13 cellular contexts compared by ENCODE assay signal in the genomic region with DNA sequence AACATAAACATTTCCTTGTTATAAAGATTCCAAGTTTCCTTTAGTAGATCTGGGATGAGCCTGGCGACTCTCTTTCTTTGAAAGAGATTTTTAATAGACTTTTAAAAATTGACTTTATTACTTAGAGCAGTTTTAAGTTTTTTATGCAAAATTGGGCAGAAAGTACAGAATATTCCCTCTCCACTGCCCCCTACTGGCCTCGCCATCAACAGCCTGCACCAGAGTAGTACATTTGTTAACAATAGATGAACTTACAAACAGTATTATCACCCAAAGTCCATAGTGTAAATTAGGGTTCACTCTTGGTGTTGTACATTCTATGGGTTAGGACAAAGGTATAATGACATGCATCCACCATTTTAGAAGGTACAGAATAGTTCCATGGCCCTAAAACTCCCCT. TPM values are rescaled to one million over a fixed set of nuclear protein-coding genes. Genes with fewer than 3 reads are reported as not detected.
DNase-seq lines count a peak whose midpoint lies in the region; ATAC-seq, FAIRE-seq and TF ChIP-seq lines count a peak whose summit lies in the region.
"Had no signal": no experiment of that assay in that cellular context is flagged by ENCODE, and none has a peak within 500 bp of the region (broad histone marks: within the 10 kb centered on the region; RNA-seq: fewer than 3 reads in every experiment).

No MANE protein-coding gene starts in this region.

- no peak for FAIRE-seq in K562 (lab: Jason Lieb, UNC)

- H2AFZ ChIP-seq in DND-41 (ENCODE audit: low read depth, low read length) (no peak overlapping the region), Karpas-422 (ENCODE audit: low read length) (no peak overlapping the region), K562 (ENCODE audit: low read depth, low read length) (no peak overlapping the region), parathyroid adenoma (no peak overlapping the region)

- H3K79me2 ChIP-seq in DND-41 (ENCODE audit: insufficient read depth, low read length), result no peaks in the 10 kb centered on the region
- no peaks in the 10 kb centered on the region for H3K79me2 ChIP-seq in Karpas-422 (ENCODE audit: low read length)
- no peaks in the 10 kb centered on the region for H3K79me2 ChIP-seq in K562 (ENCODE audit: control insufficient read depth, insufficient read depth, low read length)
- no peaks in the 10 kb centered on the region for H3K79me2 ChIP-seq in parathyroid adenoma

- 0% methylated on average over 2 of the region's 2 CpGs for WGBS in K562 (ENCODE audit: insufficient coverage, low coverage, missing lambda C conversion rate)

- no peak for TF ChIP-seq POLR2A in K562 (conservative IDR thresholded peaks at IDR 0.05)

- H3K9ac ChIP-seq in DND-41 (ENCODE audit: low read depth, low read length) (no peak overlapping the region), Karpas-422 (ENCODE audit: low read length) (no peak overlapping the region), K562 (ENCODE audit: insufficient read depth in 1 of 2, low read depth in 2 of 2, low read length in 2 of 2) (no peak overlapping the region), parathyroid adenoma (no peak overlapping the region)

- intact Hi-C loops in K562 (cut with micrococcal nuclease), result no loop called here

- POLR2A ChIA-PET in K562 (lab: Yijun Ruan, JAX), result no interaction called here

- H3K27me3 ChIP-seq in DND-41 (ENCODE audit: insufficient read depth, low read length, poor library complexity) (no peaks in the 10 kb centered on the region), Karpas-422 (ENCODE audit: low read length) (no peaks in the 10 kb centered on the region), K562 (ENCODE audit: control insufficient read depth in 2 of 2, insufficient read depth in 2 of 2, low read length in 2 of 2) (peaks cover 0 to 6% of the 10 kb centered on the region in 2 experiments; a peak in 3 of 5 replicates), parathyroid adenoma (ENCODE audit: control insufficient read depth, insufficient read depth, low read length) (no peaks in the 10 kb centered on the region)
- H3K27me3 ChIP-seq: ovary had no signal

- in situ Hi-C loops in K562 (cut with MboI), result no loop called here

- CTCF ChIA-PET in K562 (lab: Yijun Ruan, JAX; ENCODE audit: low intra/inter-chr PET ratio), result interaction anchor here (0.8 kb wide), 1 partner anchor 8 kb away, joined by 3 read pairs; no protein-coding TSS in a partner anchor

- H3K9me3 ChIP-seq in DND-41 (ENCODE audit: insufficient read depth, low read length, severe bottlenecking), result no peaks in the 10 kb centered on the region
- no peaks in the 10 kb centered on the region for H3K9me3 ChIP-seq in Karpas-422 (ENCODE audit: low read length)
- H3K9me3 ChIP-seq in K562 (replicated peaks; ENCODE audit: control insufficient read depth, insufficient read depth, low read depth, low read length), result no peaks in the 10 kb centered on the region
- H3K9me3 ChIP-seq in parathyroid adenoma (ENCODE audit: control insufficient read depth, low read length), result no peaks in the 10 kb centered on the region
- H3K9me3 ChIP-seq: ovary, stomach had no signal

- peak in 1 of 2 experiments; percentile 32; a peak in 2 of 4 replicates for TF ChIP-seq RAD21 in K562 (CRISPR knock-in tag; conservative IDR thresholded peaks at IDR 0.05 in 1 of 2, IDR thresholded peaks at IDR 0.05 in 1 of 2)

- no peak overlapping the region for H3K4me3 ChIP-seq in DND-41 (ENCODE audit: low read depth in 1 of 2, low read length in 2 of 2)
- no peak overlapping the region for H3K4me3 ChIP-seq in Karpas-422 (ENCODE audit: low read length)
- no peak overlapping the region for H3K4me3 ChIP-seq in K562
- no peak overlapping the region for H3K4me3 ChIP-seq in parathyroid adenoma (ENCODE audit: low read depth, low read length)
- H3K4me3 ChIP-seq: ovary, stomach had no signal

- H3K4me1 ChIP-seq in DND-41 (ENCODE audit: insufficient read depth, low read length), result no peaks in the 10 kb centered on the region
- H3K4me1 ChIP-seq in Karpas-422 (ENCODE audit: low read length), result no peaks in the 10 kb centered on the region
- H3K4me1 ChIP-seq in K562 (replicated peaks in 1 of 2; ENCODE audit: control insufficient read depth in 2 of 2, insufficient read depth in 2 of 2, low read length in 2 of 2), result no peaks in the 10 kb centered on the region
- H3K4me1 ChIP-seq in parathyroid adenoma, result no peaks in the 10 kb centered on the region
- H3K4me1 ChIP-seq: stomach had no signal

- H3K9me1 ChIP-seq in K562 (ENCODE audit: control insufficient read depth, insufficient read depth, low read length), result no peaks in the 10 kb centered on the region

- ATAC-seq in DND-41 (ENCODE audit: insufficient read depth, low read depth), result no peak
- peak; percentile 77; the same call in 2 of the 3 replicates for ATAC-seq in K562
- no peak for ATAC-seq in HG02981 (IDR thresholded peaks at IDR 0.05; ENCODE audit: unreplicated experiment)

- H3K36me3 ChIP-seq in DND-41 (ENCODE audit: insufficient read depth, low read length), result no peaks in the 10 kb centered on the region
- no peaks in the 10 kb centered on the region for H3K36me3 ChIP-seq in Karpas-422 (ENCODE audit: insufficient read depth, low read length)
- H3K36me3 ChIP-seq in K562 (ENCODE audit: control insufficient read depth, insufficient read depth, low read length), result no peaks in the 10 kb centered on the region
- H3K36me3 ChIP-seq in parathyroid adenoma (ENCODE audit: control insufficient read depth, insufficient read depth, low read length), result no peaks in the 10 kb centered on the region
- H3K36me3 ChIP-seq: ovary, stomach had no signal

- H3K27ac ChIP-seq in DND-41 (ENCODE audit: low read length) (no peak overlapping the region), Karpas-422 (ENCODE audit: low read length) (no peak overlapping the region), K562 (ENCODE audit: extremely low read depth, low read depth, low read length) (no peak overlapping the region), parathyroid adenoma (no peak overlapping the region)
- H3K27ac ChIP-seq: ovary, stomach had no signal

- H3K9me2 ChIP-seq in Karpas-422 (replicated peaks; ENCODE audit: insufficient read depth, low read length), result no peaks in the 10 kb centered on the region

- H4K20me1 ChIP-seq in DND-41 (ENCODE audit: insufficient read depth, low read length), result no peaks in the 10 kb centered on the region
- H4K20me1 ChIP-seq in Karpas-422 (ENCODE audit: insufficient read depth, low read depth, low read length), result no peaks in the 10 kb centered on the region
- H4K20me1 ChIP-seq in K562 (replicated peaks; ENCODE audit: control insufficient read depth, insufficient read depth, low read length), result no peaks in the 10 kb centered on the region

- DNase-seq in DND-41, result no peak
- peak; percentile 73 for DNase-seq in Karpas-422
- peak; percentile 16 to 41 (median 24) for DNase-seq in K562 (ENCODE audit: extremely low read depth in 1 of 4, low spot score in 3 of 4)
- DNase-seq in NCI-H526 treated with DMSO at 0.1 percent for 48 hours (lab: John Stamatoyannopoulos, UW), result no peak
- no peak for DNase-seq in NCI-H2107 (lab: John Stamatoyannopoulos, UW)
- DNase-seq in AML-193 (lab: John Stamatoyannopoulos, UW), result no peak
- DNase-seq: amniotic stem cell, NCI-H1417, ovary, stomach, SW 1271 had no signal

- H3K4me2 ChIP-seq in DND-41 (ENCODE audit: insufficient read depth, low read length), result no peak overlapping the region
- no peak overlapping the region for H3K4me2 ChIP-seq in Karpas-422 (ENCODE audit: low read depth, low read length, poor library complexity, severe bottlenecking)
- no peak overlapping the region for H3K4me2 ChIP-seq in K562 (ENCODE audit: insufficient read depth, low read length)
- no peak overlapping the region for H3K4me2 ChIP-seq in parathyroid adenoma (ENCODE audit: low read length)

- peak; percentile 52 for TF ChIP-seq CTCF in DND-41 (IDR thresholded peaks at IDR 0.05; ENCODE audit: borderline replicate concordance, extremely low read depth, low read length, poor library complexity, severe bottlenecking)
- TF ChIP-seq CTCF in K562 (IDR thresholded peaks at IDR 0.05 in 2 of 3, conservative IDR thresholded peaks at IDR 0.05 in 1 of 3; ENCODE audit: insufficient read depth in 2 of 3, low read depth in 1 of 3, low read length in 3 of 3), result peak; percentile 40 to 67 (median 67)
- TF ChIP-seq CTCF in parathyroid adenoma (IDR thresholded peaks at IDR 0.05), result peak; percentile 48

- BruUV-seq in K562 (replicated peaks; lab: Mats Ljungman, UMichigan), result no TSS peak

- TF ChIP-seq EP300 in K562 (IDR thresholded peaks at IDR 0.05; ENCODE audit: low read length), result no peak

RNA-seq across cellular contexts. Expression of a gene that starts 3.9 kb away (rescaled TPM):
- total RNA-seq in Karpas-422 (2014; rRNA removed; shearing (Covaris generic); ENCODE audit: low replicate concordance), result not detected in 2 replicates
- not detected in 2 replicates for total RNA-seq in K562 (2011; cell fraction: chromatin; rRNA removed; ENCODE audit: low replicate concordance)
- not detected in 2 replicates for total RNA-seq in K562 (2011; cell fraction: nucleolus; rRNA removed)
- total RNA-seq in K562 (2011; cell fraction: nucleoplasm; rRNA removed), result not detected in 2 replicates
- not detected in 2 replicates for total RNA-seq in K562 (2014; rRNA removed)
- not detected in 2 replicates for total RNA-seq in K562 (2014; rRNA removed; fragmentation: Illumina TruSeq; extraction: Trizol)
- not detected in 2 replicates for total RNA-seq in K562 (2015; rRNA removed; fragmentation: Illumina TruSeq; extraction: Trizol)
- not detected in 2 replicates for total RNA-seq in K562 (2021)
- polyA plus RNA-seq in K562 (2011; rRNA removed), result not detected in 2 replicates
- not detected in 2 replicates for polyA plus RNA-seq in K562 (2011; cell fraction: cytosol; rRNA removed)
- not detected in 2 replicates for polyA plus RNA-seq in K562 (2011; cell fraction: nucleus; rRNA removed)
- not detected in 2 replicates for polyA plus RNA-seq in K562 (2012)
- polyA plus RNA-seq in K562 (2014; fragmentation: Illumina TruSeq; extraction: Trizol), result not detected in 2 replicates
- polyA plus RNA-seq in K562 (2014; fragmentation: Nextera tagmentation; extraction: Ambion mirVana), result not detected
- 0.29 TPM in 1 of 2 replicates, not detected in the other for polyA plus RNA-seq in K562 (2014; rRNA removed)
- polyA minus RNA-seq in K562 (2011; rRNA and poly(A)+ RNA removed), result not detected in 2 replicates
- not detected in 2 replicates for polyA minus RNA-seq in K562 (2011; cell fraction: cytosol; rRNA and poly(A)+ RNA removed)
- not detected in 2 replicates for polyA minus RNA-seq in K562 (2011; cell fraction: nucleus; rRNA and poly(A)+ RNA removed)
- polyA plus RNA-seq: stomach had no signal

RNA-seq across cellular contexts. Expression of a gene that starts 8.7 kb away (rescaled TPM):
- total RNA-seq in Karpas-422 (2014; rRNA removed; shearing (Covaris generic); ENCODE audit: low replicate concordance), result 48.2 and 84.6 TPM in 2 replicates
- total RNA-seq in K562 (2011; cell fraction: chromatin; rRNA removed; ENCODE audit: low replicate concordance), result 46.1 and 127 TPM in 2 replicates
- 17.7 and 24.5 TPM in 2 replicates for total RNA-seq in K562 (2011; cell fraction: nucleolus; rRNA removed)
- total RNA-seq in K562 (2011; cell fraction: nucleoplasm; rRNA removed), result 49.3 and 67.2 TPM in 2 replicates
- 23.6 and 28.1 TPM in 2 replicates for total RNA-seq in K562 (2014; rRNA removed)
- 48.6 and 56.6 TPM in 2 replicates for total RNA-seq in K562 (2014; rRNA removed; fragmentation: Illumina TruSeq; extraction: Trizol)
- total RNA-seq in K562 (2015; rRNA removed; fragmentation: Illumina TruSeq; extraction: Trizol), result 38.0 and 40.7 TPM in 2 replicates
- 33.0 and 35.0 TPM in 2 replicates for total RNA-seq in K562 (2021)
- 19.1 and 25.0 TPM in 2 replicates for polyA plus RNA-seq in K562 (2011; rRNA removed)
- 7.2 and 17.3 TPM in 2 replicates for polyA plus RNA-seq in K562 (2011; cell fraction: cytosol; rRNA removed)
- 14.1 and 18.3 TPM in 2 replicates for polyA plus RNA-seq in K562 (2011; cell fraction: nucleus; rRNA removed)
- polyA plus RNA-seq in K562 (2012), result 28.3 and 38.9 TPM in 2 replicates
- polyA plus RNA-seq in K562 (2014; fragmentation: Illumina TruSeq; extraction: Trizol), result 32.9 and 38.0 TPM in 2 replicates
- 10 to 100 TPM; 15.5 to 35.6 TPM for polyA plus RNA-seq in K562 (2014; fragmentation: Nextera tagmentation; extraction: Ambion mirVana)
- polyA plus RNA-seq in K562 (2014; rRNA removed), result 24.4 and 27.3 TPM in 2 replicates
- 66.9 and 67.5 TPM in 2 replicates for polyA minus RNA-seq in K562 (2011; rRNA and poly(A)+ RNA removed)
- polyA minus RNA-seq in K562 (2011; cell fraction: cytosol; rRNA and poly(A)+ RNA removed), result 23.8 and 28.3 TPM in 2 replicates
- polyA minus RNA-seq in K562 (2011; cell fraction: nucleus; rRNA and poly(A)+ RNA removed), result 18.6 and 30.9 TPM in 2 replicates

Comparison
In these comparisons a context has a peak if more than half of its experiments do, and no peak if none do; other contexts are left out.
1. DNase-seq: peak in Karpas-422 (single experiment) and K562 (4 of 4); none in DND-41 (single experiment), NCI-H526 treated with DMSO at 0.1 percent for 48 hours (single experiment), NCI-H2107 (single experiment) and AML-193 (0 of 2).
2. Peak in every context shown above with its lines, with median percentiles within 50 percentile points of each other: CTCF ChIP-seq.